Comparison of ENCODE assay signal across 25 cellular contexts in the genomic region with DNA sequence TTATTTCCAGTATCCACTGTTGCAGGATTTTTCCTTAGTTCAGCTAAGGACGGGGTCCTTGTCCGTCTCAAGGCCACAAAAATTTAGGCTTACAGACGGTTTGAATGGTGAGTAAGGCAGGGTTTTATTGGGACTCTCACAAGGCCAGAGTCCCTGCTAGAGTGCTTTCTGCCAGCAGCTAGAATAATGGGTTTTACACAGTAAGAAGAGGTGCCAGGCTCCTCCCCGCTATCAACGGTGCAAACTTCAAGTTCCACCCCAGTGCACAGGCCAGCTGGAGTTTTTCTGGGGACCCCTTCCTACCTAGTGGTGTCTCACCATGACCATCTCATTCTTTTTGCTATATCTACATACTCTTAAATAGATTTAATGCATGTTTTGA.
"Had no signal": no experiment of that assay in that cellular context is flagged by ENCODE, and none has a peak within 500 bp of the region (broad histone marks: within the 10 kb centered on the region; RNA-seq: fewer than 3 reads in every experiment).

No MANE protein-coding gene starts in this region.

- H3K36me3 ChIP-seq: Peyer's patch, SJCRH30 had no signal

- H3K27ac Mint-ChIP-seq: activated CD8-positive, alpha-beta memory T cell treated with anti-CD3 and anti-CD28 coated beads, Interleukin-2, amount 10 ng/mL, durations not matched to agents 7 days and 5 days; activated naive CD4-positive, alpha-beta T cell treated with anti-CD3 and anti-CD28 coated beads, Interleukin-2, amount 50 U/mL, for 24 hours; activated T-cell treated with anti-CD3 and anti-CD28 coated beads, Interleukin-2, amount 50 U/mL, for 24 hours; activated T-helper 1 cell treated with anti-CD3 and anti-CD28 coated beads, Interleukin-12 subunit alpha, Interleukin-12 subunit beta, Interleukin-2, Interleukin-4 antibody, amounts not matched to agents 30 ng/mL and 10 ng/mL and 1 ng/mL, durations not matched to agents 14 hours and 24 hours and 36 hours; T-helper 1 cell treated with Interleukin-12 subunit alpha and Interleukin-12 subunit beta and Interleukin-4 antibody, amounts not matched to agents 30 μg/mL and 1 μg/mL, for 36 hours had no signal

- H3K27ac ChIP-seq: ascending aorta, body of pancreas, Peyer's patch, RWPE1, SJCRH30 had no signal

- H3K27me3 ChIP-seq: ascending aorta, body of pancreas, Peyer's patch, SJCRH30 had no signal

- H3K9me3 Mint-ChIP-seq: activated naive CD4-positive, alpha-beta T cell treated with anti-CD3 and anti-CD28 coated beads, Interleukin-2, amount 50 U/mL, for 24 hours; activated T-cell treated with anti-CD3 and anti-CD28 coated beads, Interleukin-2, amount 50 U/mL, for 24 hours; activated T-helper 1 cell treated with anti-CD3 and anti-CD28 coated beads, Interleukin-12 subunit alpha, Interleukin-12 subunit beta, Interleukin-2, Interleukin-4 antibody, amounts not matched to agents 30 ng/mL and 10 ng/mL and 1 ng/mL, durations not matched to agents 14 hours and 24 hours and 36 hours; T-helper 1 cell treated with Interleukin-12 subunit alpha and Interleukin-12 subunit beta and Interleukin-4 antibody, amounts not matched to agents 30 μg/mL and 1 μg/mL, for 36 hours had no signal

- H3K36me3 Mint-ChIP-seq: activated CD8-positive, alpha-beta memory T cell treated with anti-CD3 and anti-CD28 coated beads, Interleukin-2, amount 10 ng/mL, durations not matched to agents 7 days and 5 days had no signal

- H3K27me3 Mint-ChIP-seq: activated CD8-positive, alpha-beta memory T cell treated with anti-CD3 and anti-CD28 coated beads, Interleukin-2, amount 10 ng/mL, durations not matched to agents 7 days and 5 days; activated naive CD4-positive, alpha-beta T cell treated with anti-CD3 and anti-CD28 coated beads, Interleukin-2, amount 50 U/mL, for 24 hours; activated T-cell treated with anti-CD3 and anti-CD28 coated beads, Interleukin-2, amount 50 U/mL, for 24 hours had no signal

- H3K9me3 ChIP-seq: ascending aorta, body of pancreas, Peyer's patch, SJCRH30 had no signal

- H3K4me1 Mint-ChIP-seq: activated CD8-positive, alpha-beta memory T cell treated with anti-CD3 and anti-CD28 coated beads, Interleukin-2, amount 10 ng/mL, durations not matched to agents 7 days and 5 days; activated naive CD4-positive, alpha-beta T cell treated with anti-CD3 and anti-CD28 coated beads, Interleukin-2, amount 50 U/mL, for 24 hours had no signal

- ATAC-seq: activated CD4-positive, CD25-positive, alpha-beta regulatory T cell treated with anti-CD3 and anti-CD28 coated beads, Interleukin-2, amount 50 U/mL, for 24 hours; activated CD8-positive, alpha-beta memory T cell treated with anti-CD3 and anti-CD28 coated beads, Interleukin-2, amount 10 ng/mL, durations not matched to agents 7 days and 5 days; body of pancreas had no signal

- H3K4me1 ChIP-seq: ascending aorta, body of pancreas, Peyer's patch, SJCRH30 had no signal

- H3K4me3 ChIP-seq: ascending aorta, body of pancreas, Peyer's patch, SJCRH30 had no signal

- DNase-seq: activated CD4-positive, alpha-beta T cell treated with anti-CD3 and anti-CD28 coated beads for 48 hours; activated CD4-positive, alpha-beta T cell treated with anti-CD3 and anti-CD28 coated beads, Interleukin-2, amount 50 U/mL, for 4 hours; activated CD8-positive, alpha-beta memory T cell treated with anti-CD3 and anti-CD28 coated beads, Interleukin-2, amount 10 ng/mL, durations not matched to agents 7 days and 5 days; activated effector memory CD4-positive, alpha-beta T cell treated with Interleukin-2 at 50 U/mL for 16 hours; activated naive CD4-positive, alpha-beta T cell; activated T-cell treated with anti-CD3 and anti-CD28 coated beads, Interleukin-2, amount 50 U/mL, for 24 hours; amniotic stem cell; body of pancreas; central memory CD4-positive, alpha-beta T cell; KG1; NCI-H1048; NCI-H146; NCI-H187 treated with DMSO at 0.1 percent for 48 hours; NCI-H2107; NCI-H510A treated with DMSO at 0.1 percent for 48 hours; NCI-H748 treated with DMSO at 0.1 percent for 48 hours; Right ventricle myocardium superior; SJCRH30 had no signal

- H3K4me3 Mint-ChIP-seq: activated CD8-positive, alpha-beta memory T cell treated with anti-CD3 and anti-CD28 coated beads, Interleukin-2, amount 10 ng/mL, durations not matched to agents 7 days and 5 days; activated naive CD4-positive, alpha-beta T cell treated with anti-CD3 and anti-CD28 coated beads, Interleukin-2, amount 50 U/mL, for 24 hours; activated T-cell treated with anti-CD3 and anti-CD28 coated beads, Interleukin-2, amount 50 U/mL, for 24 hours; activated T-helper 1 cell treated with anti-CD3 and anti-CD28 coated beads, Interleukin-12 subunit alpha, Interleukin-12 subunit beta, Interleukin-2, Interleukin-4 antibody, amounts not matched to agents 30 ng/mL and 10 ng/mL and 1 ng/mL, durations not matched to agents 14 hours and 24 hours and 36 hours; T-helper 1 cell treated with Interleukin-12 subunit alpha and Interleukin-12 subunit beta and Interleukin-4 antibody, amounts not matched to agents 30 μg/mL and 1 μg/mL, for 36 hours had no signal
